In the genomic region with DNA sequence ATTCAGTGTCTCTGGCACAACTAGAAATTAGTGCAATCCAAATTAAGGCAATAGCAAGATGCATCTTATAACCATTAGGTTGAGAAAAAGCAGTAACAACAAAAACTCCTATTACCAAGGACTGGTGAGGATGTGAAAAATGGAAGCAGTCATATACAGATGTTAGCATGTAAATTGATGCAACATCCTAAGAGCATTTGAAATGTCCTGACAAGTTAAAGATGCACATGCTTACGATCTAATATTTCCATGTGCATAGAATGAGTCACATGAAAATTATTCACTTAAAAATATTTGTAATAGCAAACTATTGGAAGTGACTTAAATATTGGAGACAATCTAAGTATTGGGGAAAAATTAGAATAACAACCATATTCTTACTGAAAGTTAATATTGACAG, we compare ENCODE assay signal across 15 cellular contexts.
DNase-seq lines count a peak whose midpoint lies in the region; ATAC-seq and TF ChIP-seq lines count a peak whose summit lies in the region.
"Had no signal": no experiment of that assay in that cellular context is flagged by ENCODE, and none has a peak within 500 bp of the region (broad histone marks: within the 10 kb centered on the region; RNA-seq: fewer than 3 reads in every experiment).

No MANE protein-coding gene starts in this region.

- H3K36me3 Mint-ChIP-seq in chondrocyte (ENCODE audit: low read depth): peaks cover 3% of the 10 kb centered on the region
- no peaks in the 10 kb centered on the region for H3K36me3 Mint-ChIP-seq in activated CD8-positive, alpha-beta memory T cell treated with anti-CD3 and anti-CD28 coated beads, Interleukin-2, amount 10 ng/mL, durations not matched to agents 7 days and 5 days
- H3K36me3 Mint-ChIP-seq: CD4-positive, CD25-positive, alpha-beta regulatory T cell had no signal

- no peak overlapping the region for H3K4me3 ChIP-seq in AG04449 (ENCODE audit: low read depth, low read length)
- H3K4me3 ChIP-seq: BLaER1 treated with 17β-estradiol and CSF1 and Interleukin-3, amounts not matched to agents 10 nM and 100 nM; GM12878; GM23338 had no signal

- no peaks in the 10 kb centered on the region for H3K27me3 Mint-ChIP-seq in chondrocyte (ENCODE audit: low read depth)
- peaks cover 9% of the 10 kb centered on the region for H3K27me3 Mint-ChIP-seq in activated CD8-positive, alpha-beta memory T cell treated with anti-CD3 and anti-CD28 coated beads, Interleukin-2, amount 10 ng/mL, durations not matched to agents 7 days and 5 days
- H3K27me3 Mint-ChIP-seq: CD4-positive, CD25-positive, alpha-beta regulatory T cell had no signal

- POLR2A ChIA-PET in AG04449 (lab: Yijun Ruan, JAX): no interaction called here

- CTCF ChIA-PET in AG04449 (lab: Yijun Ruan, JAX): no interaction called here
- CTCF ChIA-PET in activated CD8-positive, alpha-beta memory T cell treated with anti-CD3 and anti-CD28 coated beads, Interleukin-2, amount 10 ng/mL, durations not matched to agents 7 days and 5 days (lab: Charles Lee): no interaction called here

- H3K4me3 Mint-ChIP-seq in chondrocyte (ENCODE audit: unreplicated experiment): no peak overlapping the region
- no peak overlapping the region for H3K4me3 Mint-ChIP-seq in activated CD8-positive, alpha-beta memory T cell treated with anti-CD3 and anti-CD28 coated beads, Interleukin-2, amount 10 ng/mL, durations not matched to agents 7 days and 5 days
- H3K4me3 Mint-ChIP-seq: CD4-positive, CD25-positive, alpha-beta regulatory T cell; GM23338; H9 had no signal

- DNase-seq in AG04449 (ENCODE audit: low read depth, low spot score) (peak; percentile 3), HCEC 1CT (peak; percentile 19), chondrocyte (ENCODE audit: low spot score) (no peak), fibroblast of peridontal ligament (ENCODE audit: extremely low read depth) (peak; percentile 12), superior temporal gyrus (ENCODE audit: extremely low spot score) (no peak)
- no peak for DNase-seq in activated CD8-positive, alpha-beta memory T cell treated with anti-CD3 and anti-CD28 coated beads, Interleukin-2, amount 10 ng/mL, durations not matched to agents 7 days and 5 days
- DNase-seq in activated T-cell treated with anti-CD3 and anti-CD28 coated beads, Interleukin-2, amount 50 U/mL, for 1 hour: no peak
- DNase-seq: CD4-positive, CD25-positive, alpha-beta regulatory T cell; DMS53; H9 had no signal

- ATAC-seq in HG03095 (IDR thresholded peaks at IDR 0.05; ENCODE audit: unreplicated experiment): no peak
- ATAC-seq in activated CD8-positive, alpha-beta memory T cell treated with anti-CD3 and anti-CD28 coated beads, Interleukin-2, amount 10 ng/mL, durations not matched to agents 7 days and 5 days: no peak
- ATAC-seq: GM12878, GM23338, HepG2 had no signal

- no peak for TF ChIP-seq CTCF in AG04449 (IDR thresholded peaks at IDR 0.05; ENCODE audit: insufficient read depth, low read length, missing control alignments)
- TF ChIP-seq CTCF in chondrocyte (IDR thresholded peaks at IDR 0.05): no peak

- H3K4me1 Mint-ChIP-seq in chondrocyte (ENCODE audit: low read depth): peaks cover 8% of the 10 kb centered on the region
- no peaks in the 10 kb centered on the region for H3K4me1 Mint-ChIP-seq in activated CD8-positive, alpha-beta memory T cell treated with anti-CD3 and anti-CD28 coated beads, Interleukin-2, amount 10 ng/mL, durations not matched to agents 7 days and 5 days
- H3K4me1 Mint-ChIP-seq: H9 had no signal

- H3K27ac Mint-ChIP-seq in chondrocyte (ENCODE audit: unreplicated experiment): peak overlapping the region; percentile 66
- H3K27ac Mint-ChIP-seq in activated CD8-positive, alpha-beta memory T cell treated with anti-CD3 and anti-CD28 coated beads, Interleukin-2, amount 10 ng/mL, durations not matched to agents 7 days and 5 days: no peak overlapping the region
- H3K27ac Mint-ChIP-seq: CD4-positive, CD25-positive, alpha-beta regulatory T cell; GM23338; H9 had no signal

- H3K9me3 Mint-ChIP-seq in chondrocyte (ENCODE audit: low read depth): peaks cover under 1% of the 10 kb centered on the region
- no peaks in the 10 kb centered on the region for H3K9me3 Mint-ChIP-seq in activated CD8-positive, alpha-beta memory T cell treated with anti-CD3 and anti-CD28 coated beads, Interleukin-2, amount 10 ng/mL, durations not matched to agents 7 days and 5 days (ENCODE audit: low read depth)
- H3K9me3 Mint-ChIP-seq: GM23338 had no signal

Comparison
In these comparisons a context has a peak if more than half of its experiments do, and no peak if none do; other contexts are left out.
1. DNase-seq: peak in AG04449 (single experiment), HCEC 1CT (single experiment) and fibroblast of peridontal ligament (single experiment); none in chondrocyte (single experiment), superior temporal gyrus (single experiment), activated CD8-positive, alpha-beta memory T cell treated with anti-CD3 and anti-CD28 coated beads, Interleukin-2, amount 10 ng/mL, durations not matched to agents 7 days and 5 days (single experiment) and activated T-cell treated with anti-CD3 and anti-CD28 coated beads, Interleukin-2, amount 50 U/mL, for 1 hour (single experiment).